In genomic region chr6:26500102-26500501, GRCh38 we compare ENCODE assay signal across 2 cellular contexts.
TF ChIP-seq lines count a peak whose summit lies in the region.

TSS of gene BTN1A1 (plus strand) at chr6:26500303. CDS start at chr6:26501287, 984 bp downstream.

TF ChIP-seq in GM23338, 12 proteins besides CTCF, POLR2A, EP300 and RAD21:
- TF ChIP-seq REST (IDR thresholded peaks at IDR 0.05; ENCODE audit: unreplicated experiment) (no peak), ZNF114 (CRISPR knock-in tag; IDR thresholded peaks at IDR 0.05) (no peak), CREB1 (CRISPR knock-in tag; IDR thresholded peaks at IDR 0.05; ENCODE audit: low read depth) (no peak), ETS1 (IDR thresholded peaks at IDR 0.05) (no peak), STAT1 (IDR thresholded peaks at IDR 0.05; ENCODE audit: unreplicated experiment) (no peak), POLR2AphosphoS5 (IDR thresholded peaks at IDR 0.05; ENCODE audit: low read depth) (no peak), EZH2 (IDR thresholded peaks at IDR 0.05; ENCODE audit: low read depth, unreplicated experiment) (no peak), EZH2phosphoT487 (IDR thresholded peaks at IDR 0.05; ENCODE audit: unreplicated experiment) (no peak), NANOG (IDR thresholded peaks at IDR 0.05; ENCODE audit: borderline replicate concordance) (no peak), JUNB (IDR thresholded peaks at IDR 0.05; ENCODE audit: unreplicated experiment) (no peak), ZNF331 (CRISPR knock-in tag; IDR thresholded peaks at IDR 0.05; ENCODE audit: low read depth) (no peak)
- TF ChIP-seq, protein P1, sequence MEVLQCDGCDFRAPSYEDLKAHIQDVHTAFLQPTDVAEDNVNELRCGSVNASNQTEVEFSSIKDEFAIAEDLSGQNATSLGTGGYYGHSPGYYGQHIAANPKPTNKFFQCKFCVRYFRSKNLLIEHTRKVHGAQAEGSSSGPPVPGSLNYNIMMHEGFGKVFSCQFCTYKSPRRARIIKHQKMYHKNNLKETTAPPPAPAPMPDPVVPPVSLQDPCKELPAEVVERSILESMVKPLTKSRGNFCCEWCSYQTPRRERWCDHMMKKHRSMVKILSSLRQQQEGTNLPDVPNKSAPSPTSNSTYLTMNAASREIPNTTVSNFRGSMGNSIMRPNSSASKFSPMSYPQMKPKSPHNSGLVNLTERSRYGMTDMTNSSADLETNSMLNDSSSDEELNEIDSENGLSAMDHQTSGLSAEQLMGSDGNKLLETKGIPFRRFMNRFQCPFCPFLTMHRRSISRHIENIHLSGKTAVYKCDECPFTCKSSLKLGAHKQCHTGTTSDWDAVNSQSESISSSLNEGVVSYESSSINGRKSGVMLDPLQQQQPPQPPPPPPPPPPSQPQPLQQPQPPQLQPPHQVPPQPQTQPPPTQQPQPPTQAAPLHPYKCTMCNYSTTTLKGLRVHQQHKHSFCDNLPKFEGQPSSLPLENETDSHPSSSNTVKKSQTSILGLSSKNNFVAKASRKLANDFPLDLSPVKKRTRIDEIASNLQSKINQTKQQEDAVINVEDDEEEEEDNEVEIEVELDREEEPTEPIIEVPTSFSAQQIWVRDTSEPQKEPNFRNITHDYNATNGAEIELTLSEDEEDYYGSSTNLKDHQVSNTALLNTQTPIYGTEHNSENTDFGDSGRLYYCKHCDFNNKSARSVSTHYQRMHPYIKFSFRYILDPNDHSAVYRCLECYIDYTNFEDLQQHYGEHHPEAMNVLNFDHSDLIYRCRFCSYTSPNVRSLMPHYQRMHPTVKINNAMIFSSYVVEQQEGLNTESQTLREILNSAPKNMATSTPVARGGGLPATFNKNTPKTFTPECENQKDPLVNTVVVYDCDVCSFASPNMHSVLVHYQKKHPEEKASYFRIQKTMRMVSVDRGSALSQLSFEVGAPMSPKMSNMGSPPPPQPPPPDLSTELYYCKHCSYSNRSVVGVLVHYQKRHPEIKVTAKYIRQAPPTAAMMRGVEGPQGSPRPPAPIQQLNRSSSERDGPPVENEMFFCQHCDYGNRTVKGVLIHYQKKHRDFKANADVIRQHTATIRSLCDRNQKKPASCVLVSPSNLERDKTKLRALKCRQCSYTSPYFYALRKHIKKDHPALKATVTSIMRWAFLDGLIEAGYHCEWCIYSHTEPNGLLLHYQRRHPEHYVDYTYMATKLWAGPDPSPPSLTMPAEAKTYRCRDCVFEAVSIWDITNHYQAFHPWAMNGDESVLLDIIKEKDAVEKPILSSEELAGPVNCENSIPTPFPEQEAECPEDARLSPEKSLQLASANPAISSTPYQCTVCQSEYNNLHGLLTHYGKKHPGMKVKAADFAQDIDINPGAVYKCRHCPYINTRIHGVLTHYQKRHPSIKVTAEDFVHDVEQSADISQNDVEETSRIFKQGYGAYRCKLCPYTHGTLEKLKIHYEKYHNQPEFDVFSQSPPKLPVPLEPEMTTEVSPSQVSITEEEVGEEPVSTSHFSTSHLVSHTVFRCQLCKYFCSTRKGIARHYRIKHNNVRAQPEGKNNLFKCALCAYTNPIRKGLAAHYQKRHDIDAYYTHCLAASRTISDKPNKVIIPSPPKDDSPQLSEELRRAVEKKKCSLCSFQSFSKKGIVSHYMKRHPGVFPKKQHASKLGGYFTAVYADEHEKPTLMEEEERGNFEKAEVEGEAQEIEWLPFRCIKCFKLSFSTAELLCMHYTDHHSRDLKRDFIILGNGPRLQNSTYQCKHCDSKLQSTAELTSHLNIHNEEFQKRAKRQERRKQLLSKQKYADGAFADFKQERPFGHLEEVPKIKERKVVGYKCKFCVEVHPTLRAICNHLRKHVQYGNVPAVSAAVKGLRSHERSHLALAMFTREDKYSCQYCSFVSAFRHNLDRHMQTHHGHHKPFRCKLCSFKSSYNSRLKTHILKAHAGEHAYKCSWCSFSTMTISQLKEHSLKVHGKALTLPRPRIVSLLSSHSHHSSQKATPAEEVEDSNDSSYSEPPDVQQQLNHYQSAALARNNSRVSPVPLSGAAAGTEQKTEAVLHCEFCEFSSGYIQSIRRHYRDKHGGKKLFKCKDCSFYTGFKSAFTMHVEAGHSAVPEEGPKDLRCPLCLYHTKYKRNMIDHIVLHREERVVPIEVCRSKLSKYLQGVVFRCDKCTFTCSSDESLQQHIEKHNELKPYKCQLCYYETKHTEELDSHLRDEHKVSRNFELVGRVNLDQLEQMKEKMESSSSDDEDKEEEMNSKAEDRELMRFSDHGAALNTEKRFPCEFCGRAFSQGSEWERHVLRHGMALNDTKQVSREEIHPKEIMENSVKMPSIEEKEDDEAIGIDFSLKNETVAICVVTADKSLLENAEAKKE (CRISPR knock-in tag; IDR thresholded peaks at IDR 0.05) = no peak

TF ChIP-seq in GM12878, 131 proteins besides CTCF, POLR2A, EP300 and RAD21:
- TF ChIP-seq STAT3 (IDR thresholded peaks at IDR 0.05; ENCODE audit: low read depth, low read length) = no peak
- no peak for TF ChIP-seq ZNF592 (IDR thresholded peaks at IDR 0.05)
- TF ChIP-seq KDM1A (IDR thresholded peaks at IDR 0.05; ENCODE audit: borderline replicate concordance) = no peak
- no peak for TF ChIP-seq ZSCAN29 (IDR thresholded peaks at IDR 0.05)
